Comparison of ENCODE assay signal across 1 cellular context in genomic region chr6:116370328-116370716, GRCh38.
TF ChIP-seq lines count a peak whose summit lies in the region.

No MANE protein-coding gene starts in this region.

TF ChIP-seq in GM23338, 12 proteins besides CTCF, POLR2A, EP300 and RAD21 (continued from another document):
- no peak for TF ChIP-seq ZNF462 (CRISPR knock-in tag; IDR thresholded peaks at IDR 0.05)
- TF ChIP-seq NANOG (IDR thresholded peaks at IDR 0.05; ENCODE audit: borderline replicate concordance) = no peak
- TF ChIP-seq ZNF114 (CRISPR knock-in tag; IDR thresholded peaks at IDR 0.05) = no peak
- no peak for TF ChIP-seq CREB1 (CRISPR knock-in tag; IDR thresholded peaks at IDR 0.05; ENCODE audit: low read depth)
- TF ChIP-seq JUNB (IDR thresholded peaks at IDR 0.05; ENCODE audit: unreplicated experiment) = no peak
- TF ChIP-seq ZNF331 (CRISPR knock-in tag; IDR thresholded peaks at IDR 0.05; ENCODE audit: low read depth) = no peak
